15 cellular contexts compared by ENCODE assay signal in genomic region chr9:96100385-96100978, GRCh38.
DNase-seq lines count a peak whose midpoint lies in the region; ATAC-seq and TF ChIP-seq lines count a peak whose summit lies in the region.
"Had no signal": no experiment of that assay in that cellular context is flagged by ENCODE, and none has a peak within 500 bp of the region (broad histone marks: within the 10 kb centered on the region; RNA-seq: fewer than 3 reads in every experiment).

No MANE protein-coding gene starts in this region.

- peaks cover 8% of the 10 kb centered on the region for H3K4me1 Mint-ChIP-seq in activated naive CD8-positive, alpha-beta T cell treated with anti-CD3 and anti-CD28 coated beads, Interleukin-2, amount 50 U/mL, for 24 hours
- H3K4me1 Mint-ChIP-seq in activated naive CD8-positive, alpha-beta T cell treated with anti-CD3 and anti-CD28 coated beads for 36 hours = peaks cover 7% of the 10 kb centered on the region

- peak overlapping the region; percentile 10 for H2AFZ ChIP-seq in smooth muscle cell (ENCODE audit: low read depth)

- no peaks in the 10 kb centered on the region for H3K79me2 ChIP-seq in smooth muscle cell (ENCODE audit: low read depth)

- no peak for ATAC-seq in activated naive CD8-positive, alpha-beta T cell treated with anti-CD3 and anti-CD28 coated beads, Interleukin-2, amount 50 U/mL, for 24 hours
- no peak for ATAC-seq in GM21576 (IDR thresholded peaks at IDR 0.05; ENCODE audit: unreplicated experiment)

- no peak overlapping the region for H3K27ac ChIP-seq in smooth muscle cell (ENCODE audit: low read depth)
- H3K27ac ChIP-seq in tibial nerve = peak overlapping the region in 2 of 4 donors; percentile 4 to 31
- H3K27ac ChIP-seq: WERI-Rb-1 had no signal

- TF ChIP-seq CTCF in smooth muscle cell (IDR thresholded peaks at IDR 0.05; ENCODE audit: borderline replicate concordance, insufficient read depth, poor library complexity, severe bottlenecking) (no peak), tibial nerve (IDR thresholded peaks at IDR 0.05) (no peak)

- 76% methylated on average over 9 of the region's 9 CpGs for WGBS in smooth muscle cell (ENCODE audit: low lambda C conversion rate)
- WGBS in tibial nerve, 2 donors = 31 to 41% methylated on average over 9 of the region's 9 CpGs

- no peaks in the 10 kb centered on the region for H3K27me3 Mint-ChIP-seq in activated naive CD8-positive, alpha-beta T cell treated with anti-CD3 and anti-CD28 coated beads, Interleukin-2, amount 50 U/mL, for 24 hours
- no peaks in the 10 kb centered on the region for H3K27me3 Mint-ChIP-seq in activated naive CD8-positive, alpha-beta T cell treated with anti-CD3 and anti-CD28 coated beads for 36 hours
- H3K27me3 Mint-ChIP-seq: activated naive CD8-positive, alpha-beta T cell had no signal

- H3K36me3 ChIP-seq in smooth muscle cell (ENCODE audit: low read depth) (peaks cover 4% of the 10 kb centered on the region), tibial nerve (no peaks in the 10 kb centered on the region)
- H3K36me3 ChIP-seq: WERI-Rb-1 had no signal

- peaks cover 2% of the 10 kb centered on the region for H3K36me3 Mint-ChIP-seq in activated naive CD8-positive, alpha-beta T cell treated with anti-CD3 and anti-CD28 coated beads, Interleukin-2, amount 50 U/mL, for 24 hours (ENCODE audit: low read depth)
- H3K36me3 Mint-ChIP-seq in activated naive CD8-positive, alpha-beta T cell treated with anti-CD3 and anti-CD28 coated beads for 36 hours = peaks cover 1% of the 10 kb centered on the region
- H3K36me3 Mint-ChIP-seq: type B pancreatic cell had no signal

- no peaks in the 10 kb centered on the region for H3F3A ChIP-seq in smooth muscle cell (ENCODE audit: low read depth)

- no peak overlapping the region for H3K9ac ChIP-seq in smooth muscle cell (ENCODE audit: low read depth)

- no peak for TF ChIP-seq EP300 in tibial nerve (IDR thresholded peaks at IDR 0.05)

- H3K4me1 ChIP-seq in smooth muscle cell (ENCODE audit: low read depth) (no peaks in the 10 kb centered on the region), tibial nerve (peaks cover 0 to 14% (median 2%) of the 10 kb centered on the region in 4 donors)

- H3K4me3 Mint-ChIP-seq in activated naive CD8-positive, alpha-beta T cell treated with anti-CD3 and anti-CD28 coated beads, Interleukin-2, amount 50 U/mL, for 24 hours = no peak overlapping the region
- H3K4me3 Mint-ChIP-seq in activated naive CD8-positive, alpha-beta T cell treated with anti-CD3 and anti-CD28 coated beads for 36 hours = no peak overlapping the region
- H3K4me3 Mint-ChIP-seq: activated naive CD8-positive, alpha-beta T cell; type B pancreatic cell had no signal

- no peak for TF ChIP-seq POLR2A in tibial nerve (IDR thresholded peaks at IDR 0.05)

- H3K4me3 ChIP-seq in smooth muscle cell (no peak overlapping the region), tibial nerve (no peak overlapping the region)

- DNase-seq in activated naive CD8-positive, alpha-beta T cell treated with anti-CD3 and anti-CD28 coated beads, Interleukin-2, amount 50 U/mL, for 24 hours = peak; percentile 8
- no peak for DNase-seq in activated naive CD8-positive, alpha-beta T cell treated with anti-CD3 and anti-CD28 coated beads for 36 hours
- DNase-seq in NCI-H1092 (lab: John Stamatoyannopoulos, UW) (peak; percentile 58), astrocyte of the hippocampus (ENCODE audit: low read depth, low spot score) (peak; percentile 43), smooth muscle cell (lab: John Stamatoyannopoulos, UW; ENCODE audit: unreplicated experiment) (no peak), superior temporal gyrus (ENCODE audit: extremely low spot score) (no peak), tibial nerve (ENCODE audit: low spot score in 2 of 2) (no peak)
- DNase-seq: central memory CD4-positive, alpha-beta T cell; DMS53; NCI-H1105 treated with DMSO at 0.1 percent for 48 hours; NCI-H524; WERI-Rb-1 had no signal

- H3K4me2 ChIP-seq in smooth muscle cell = no peak overlapping the region

- H3K27ac Mint-ChIP-seq in activated naive CD8-positive, alpha-beta T cell treated with anti-CD3 and anti-CD28 coated beads, Interleukin-2, amount 50 U/mL, for 24 hours = no peak overlapping the region
- H3K27ac Mint-ChIP-seq in activated naive CD8-positive, alpha-beta T cell treated with anti-CD3 and anti-CD28 coated beads for 36 hours = no peak overlapping the region
- H3K27ac Mint-ChIP-seq: activated naive CD8-positive, alpha-beta T cell; type B pancreatic cell had no signal

- H3K27me3 ChIP-seq in smooth muscle cell (ENCODE audit: low read depth) (no peaks in the 10 kb centered on the region), tibial nerve (no peaks in the 10 kb centered on the region)

- no peaks in the 10 kb centered on the region for H4K20me1 ChIP-seq in smooth muscle cell (ENCODE audit: low read depth)

- H3K9me3 ChIP-seq in smooth muscle cell (replicated peaks; ENCODE audit: low read depth) (peaks cover 4% of the 10 kb centered on the region), tibial nerve (peaks cover 0 to 18% (median 4%) of the 10 kb centered on the region in 4 donors)

- peaks cover 17% of the 10 kb centered on the region for H3K9me3 Mint-ChIP-seq in activated naive CD8-positive, alpha-beta T cell treated with anti-CD3 and anti-CD28 coated beads, Interleukin-2, amount 50 U/mL, for 24 hours
- peaks cover 21% of the 10 kb centered on the region for H3K9me3 Mint-ChIP-seq in activated naive CD8-positive, alpha-beta T cell treated with anti-CD3 and anti-CD28 coated beads for 36 hours

Comparison
In these comparisons a context has a peak if more than half of its experiments do, and no peak if none do; other contexts are left out.
1. DNase-seq: peak in activated naive CD8-positive, alpha-beta T cell treated with anti-CD3 and anti-CD28 coated beads, Interleukin-2, amount 50 U/mL, for 24 hours (single experiment), NCI-H1092 (single experiment) and astrocyte of the hippocampus (single experiment); none in activated naive CD8-positive, alpha-beta T cell treated with anti-CD3 and anti-CD28 coated beads for 36 hours (single experiment), smooth muscle cell (single experiment), superior temporal gyrus (single experiment) and tibial nerve (0 of 2).